In the genomic region with DNA sequence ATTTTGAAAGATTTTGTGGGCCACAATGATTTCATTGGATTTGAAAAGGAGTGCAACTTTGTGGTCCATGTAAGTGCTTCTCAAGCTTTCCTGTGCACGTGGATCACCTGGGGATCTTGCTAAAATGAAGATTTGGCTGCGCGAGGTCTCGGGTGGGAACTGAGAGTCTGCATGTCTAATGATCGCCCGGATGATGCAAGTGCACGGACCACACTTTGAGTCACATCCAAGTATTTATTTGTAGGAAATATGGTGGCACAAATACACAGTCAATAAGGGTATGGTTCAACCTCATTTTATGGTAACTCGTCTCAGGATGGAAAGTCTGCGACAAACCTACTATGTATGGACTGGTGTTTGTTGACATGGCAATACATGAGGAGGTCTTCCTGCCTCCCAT, we compare ENCODE assay signal across 1 cellular context.
TF ChIP-seq lines count a peak whose summit lies in the region.

No MANE protein-coding gene starts in this region.

TF ChIP-seq in endothelial cell of umbilical vein, 7 proteins besides CTCF, POLR2A, EP300 and RAD21 (continued from another document):
- TF ChIP-seq GATA2 (IDR thresholded peaks at IDR 0.05; ENCODE audit: insufficient read depth, insufficient read length, low read depth, low read length) (no peak), EZH2 (IDR thresholded peaks at IDR 0.05; ENCODE audit: borderline replicate concordance, low read depth, low read length, severe bottlenecking) (no peak)
